Comparison of ENCODE assay signal across 9 cellular contexts in the genomic region with DNA sequence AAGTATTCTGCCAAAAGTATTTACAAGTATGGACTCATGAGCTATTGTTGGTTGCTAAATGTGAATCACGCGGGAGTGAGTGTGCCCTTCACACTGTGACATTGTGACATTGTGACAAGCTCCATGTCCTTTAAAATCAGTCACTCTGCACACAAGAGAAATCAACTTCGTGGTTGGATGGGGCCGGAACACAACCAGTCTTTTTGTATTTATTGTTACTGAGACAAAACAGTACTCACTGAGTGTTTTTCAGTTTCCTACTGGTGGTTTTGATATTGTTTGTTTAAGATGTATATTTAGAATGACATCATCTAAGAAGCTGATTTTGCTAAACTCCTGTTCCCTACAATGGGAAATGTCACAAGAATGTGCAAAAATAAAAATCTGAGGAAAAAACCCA. TPM values are rescaled to one million over a fixed set of nuclear protein-coding genes. Genes with fewer than 3 reads are reported as not detected.
DNase-seq lines count a peak whose midpoint lies in the region; ATAC-seq and TF ChIP-seq lines count a peak whose summit lies in the region.
"Had no signal": no experiment of that assay in that cellular context is flagged by ENCODE, and none has a peak within 500 bp of the region (broad histone marks: within the 10 kb centered on the region; RNA-seq: fewer than 3 reads in every experiment).

No MANE protein-coding gene starts in this region.

- ATAC-seq in GM18517 (IDR thresholded peaks at IDR 0.05; ENCODE audit: unreplicated experiment), result peak; percentile 85
- ATAC-seq in GM21526 (IDR thresholded peaks at IDR 0.05; ENCODE audit: low FRiP score, unreplicated experiment), result peak; percentile 88
- peak; percentile 86 for ATAC-seq in HG03442 (IDR thresholded peaks at IDR 0.05; ENCODE audit: unreplicated experiment)

- peaks cover 58% of the 10 kb centered on the region for H3K36me3 ChIP-seq in left ventricle myocardium inferior
- H3K36me3 ChIP-seq in BE2C, result peaks cover 52% of the 10 kb centered on the region

- H3K27me3 ChIP-seq in left ventricle myocardium inferior (ENCODE audit: low read depth), result no peaks in the 10 kb centered on the region
- no peaks in the 10 kb centered on the region for H3K27me3 ChIP-seq in BE2C

- intact Hi-C loops in left ventricle myocardium inferior (cut with micrococcal nuclease), result no loop called here

- no peak overlapping the region for H3K4me3 ChIP-seq in left ventricle myocardium inferior
- no peak overlapping the region for H3K4me3 ChIP-seq in BE2C (ENCODE audit: low read depth, low read length)

- peak overlapping the region; percentile 82 for H3K27ac ChIP-seq in left ventricle myocardium inferior (replicated peaks)

- TF ChIP-seq CTCF in left ventricle myocardium inferior (IDR thresholded peaks at IDR 0.05; ENCODE audit: borderline replicate concordance), result no peak
- no peak for TF ChIP-seq CTCF in BE2C (IDR thresholded peaks at IDR 0.05; ENCODE audit: low read depth, low read length)

- DNase-seq in left ventricle myocardium inferior (no peak), NCI-H2081 treated with DMSO at 0.1 percent for 48 hours (lab: John Stamatoyannopoulos, UW) (no peak), DMS79 treated with DMSO at 0.1 percent for 48 hours (lab: John Stamatoyannopoulos, UW) (no peak), BE2C (no peak), AG08395 (ENCODE audit: low spot score) (no peak)
- DNase-seq: nephron progenitor cell had no signal

- H3K9me3 ChIP-seq in left ventricle myocardium inferior (replicated peaks) (no peaks in the 10 kb centered on the region), BE2C (no peaks in the 10 kb centered on the region)

- H3K4me1 ChIP-seq in left ventricle myocardium inferior, result peaks cover 68% of the 10 kb centered on the region
- peaks cover 23% of the 10 kb centered on the region for H3K4me1 ChIP-seq in BE2C

RNA-seq across cellular contexts. Expression of a gene that starts 30.3 kb away (rescaled TPM):
- 378 TPM for total RNA-seq in left ventricle myocardium inferior
- polyA plus RNA-seq in BE2C (2012; ENCODE audit: insufficient read depth, insufficient read length, low read depth), result 11.4 TPM
